8 cellular contexts compared by ENCODE assay signal in genomic region chr1:222618001-222618879, GRCh38. TPM values are rescaled to one million over a fixed set of nuclear protein-coding genes. Genes with fewer than 3 reads are reported as not detected.
DNase-seq lines count a peak whose midpoint lies in the region; ATAC-seq and TF ChIP-seq lines count a peak whose summit lies in the region.

TSS of gene MIA3 (plus strand) at chr1:222618097. CDS start at chr1:222618111, 14 bp downstream.

- no peak for TF ChIP-seq CTCF in kidney epithelial cell (IDR thresholded peaks at IDR 0.05; ENCODE audit: insufficient read depth, low read length, poor library complexity, severe bottlenecking)

- H3K4me3 Mint-ChIP-seq in central memory CD8-positive, alpha-beta T cell: peak within 1 kb of the TSS; percentile 92

- H3K9me3 Mint-ChIP-seq in central memory CD8-positive, alpha-beta T cell: no peaks in the 10 kb centered on the region

- H3K4me1 Mint-ChIP-seq in central memory CD8-positive, alpha-beta T cell: peaks cover 36% of the 10 kb centered on the region

- H3K27ac Mint-ChIP-seq in central memory CD8-positive, alpha-beta T cell (ENCODE audit: low read depth): peak within 1 kb of the TSS; percentile 100

- DNase-seq in NCI-H1417 (lab: John Stamatoyannopoulos, UW) (peak; percentile 58 to 88 (median 73)), NCI-H1417 treated with DMSO at 0.1 percent for 48 hours (lab: John Stamatoyannopoulos, UW) (no peak), NCI-H1930 (lab: John Stamatoyannopoulos, UW) (peak; percentile 72 to 75), kidney epithelial cell (ENCODE audit: low read depth) (no peak)
- peak; percentile 71 to 87 (median 78) for DNase-seq in activated CD4-positive, CD25-positive, alpha-beta regulatory T cell (lab: John Stamatoyannopoulos, UW)
- peak; percentile 61 to 65 for DNase-seq in central memory CD8-positive, alpha-beta T cell (ENCODE audit: low spot score in 2 of 2)
- peak; percentile 18 to 57 (median 34) for DNase-seq in stimulated activated CD4-positive, alpha-beta T cell treated with anti-CD3 and anti-CD28 coated beads, Interleukin-1b, Interleukin-23, amount 100 ng/mL, for 24 hours (ENCODE audit: low read depth in 4 of 4, low spot score in 1 of 4)

- no peaks in the 10 kb centered on the region for H3K27me3 ChIP-seq in kidney epithelial cell (ENCODE audit: control insufficient read depth, insufficient read depth, low read length)

- H3K36me3 Mint-ChIP-seq in central memory CD8-positive, alpha-beta T cell (ENCODE audit: insufficient read depth): peaks cover 32% of the 10 kb centered on the region

- ATAC-seq in HG02798 (IDR thresholded peaks at IDR 0.05; ENCODE audit: poor library complexity, unreplicated experiment): peak; percentile 56
- ATAC-seq in central memory CD8-positive, alpha-beta T cell (replicated peaks; ENCODE audit: extremely low read depth, poor library complexity, severe bottlenecking): peak; percentile 61

- peaks cover 32% of the 10 kb centered on the region for H3K27me3 Mint-ChIP-seq in central memory CD8-positive, alpha-beta T cell

- no peaks in the 10 kb centered on the region for H3K36me3 ChIP-seq in kidney epithelial cell (ENCODE audit: control insufficient read depth, insufficient read depth, low read length)

- H3K4me3 ChIP-seq in kidney epithelial cell (ENCODE audit: low read depth, low read length): peak within 1 kb of the TSS; percentile 66

RNA-seq across cellular contexts. Expression of gene MIA3, which starts in this region (rescaled TPM):
- 34.6 and 39.6 TPM in 2 replicates for total RNA-seq in kidney epithelial cell

Comparison
In these comparisons a context has a peak if more than half of its experiments do, and no peak if none do; other contexts are left out.
1. DNase-seq: peak in NCI-H1417 (3 of 3), NCI-H1930 (2 of 2), activated CD4-positive, CD25-positive, alpha-beta regulatory T cell (4 of 4), central memory CD8-positive, alpha-beta T cell (2 of 2) and stimulated activated CD4-positive, alpha-beta T cell treated with anti-CD3 and anti-CD28 coated beads, Interleukin-1b, Interleukin-23, amount 100 ng/mL, for 24 hours (4 of 4); none in NCI-H1417 treated with DMSO at 0.1 percent for 48 hours (single experiment) and kidney epithelial cell (single experiment).